ENCODE assay signal across 17 cellular contexts in the genomic region with DNA sequence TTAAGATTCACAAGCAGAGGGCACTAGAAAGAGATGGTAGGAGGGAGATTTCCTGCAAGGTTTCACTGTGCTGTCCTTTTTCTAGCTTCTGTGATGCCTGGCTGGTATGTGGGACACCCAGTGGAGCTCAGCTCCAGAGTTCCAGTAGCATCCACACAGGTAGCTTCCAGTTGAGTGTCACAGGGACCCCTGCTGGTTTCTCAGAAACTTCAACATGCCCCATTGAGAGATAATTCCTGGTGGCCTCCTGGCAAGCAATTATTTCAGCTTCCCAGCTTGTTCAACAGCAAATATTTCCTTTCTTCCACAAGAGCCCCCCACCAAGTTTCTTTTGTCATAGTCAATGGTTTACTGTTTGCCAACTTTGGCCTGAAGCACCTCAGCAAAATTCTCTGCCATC.
A peak's percentile ranks its signal among the peaks of the same experiment; 100 is the strongest.
DNase-seq lines count a peak whose midpoint lies in the region; ATAC-seq and TF ChIP-seq lines count a peak whose summit lies in the region.
"Had no signal": no experiment of that assay in that cellular context is flagged by ENCODE, and none has a peak within 500 bp of the region (broad histone marks: within the 10 kb centered on the region; RNA-seq: fewer than 3 reads in every experiment).

No MANE protein-coding gene starts in this region.

- H3K27me3 ChIP-seq in endodermal cell (ENCODE audit: control insufficient read depth, insufficient read depth, low read length, poor library complexity, severe bottlenecking) = no peaks in the 10 kb centered on the region
- H3K27me3 ChIP-seq: sigmoid colon, upper lobe of right lung had no signal

- H3K27me3 Mint-ChIP-seq in endodermal cell (ENCODE audit: insufficient read depth) = no peaks in the 10 kb centered on the region
- H3K27me3 Mint-ChIP-seq in T-helper 17 cell = peaks cover 4% of the 10 kb centered on the region
- H3K27me3 Mint-ChIP-seq in activated naive CD4-positive, alpha-beta T cell treated with anti-CD3 and anti-CD28 coated beads for 36 hours (ENCODE audit: low read depth) = no peaks in the 10 kb centered on the region
- no peaks in the 10 kb centered on the region for H3K27me3 Mint-ChIP-seq in activated T-cell treated with anti-CD3 and anti-CD28 coated beads, Interleukin-2, amount 50 U/mL, for 4 hours (ENCODE audit: low read depth)
- H3K27me3 Mint-ChIP-seq: CD4-positive, CD25-positive, alpha-beta regulatory T cell; stimulated activated memory B cell treated with anti-CD40 and anti-IgM and Interleukin-4, amounts not matched to agents 10 μg/mL and 1 μg/mL and 100 μg/mL, for 72 hours had no signal

- H3K4me1 Mint-ChIP-seq in endodermal cell = peaks cover 16% of the 10 kb centered on the region
- no peaks in the 10 kb centered on the region for H3K4me1 Mint-ChIP-seq in T-helper 17 cell
- H3K4me1 Mint-ChIP-seq in activated naive CD4-positive, alpha-beta T cell treated with anti-CD3 and anti-CD28 coated beads for 36 hours (ENCODE audit: low read depth) = no peaks in the 10 kb centered on the region
- no peaks in the 10 kb centered on the region for H3K4me1 Mint-ChIP-seq in activated T-cell treated with anti-CD3 and anti-CD28 coated beads, Interleukin-2, amount 50 U/mL, for 4 hours (ENCODE audit: low read depth)
- H3K4me1 Mint-ChIP-seq: CD4-positive, CD25-positive, alpha-beta regulatory T cell; neural crest cell; stimulated activated memory B cell treated with anti-CD40 and anti-IgM and Interleukin-4, amounts not matched to agents 10 μg/mL and 1 μg/mL and 100 μg/mL, for 72 hours had no signal

- ATAC-seq in T-helper 17 cell = no peak
- ATAC-seq in activated T-cell treated with anti-CD3 and anti-CD28 coated beads, Interleukin-2, amount 50 U/mL, for 4 hours = no peak
- ATAC-seq: stimulated activated memory B cell treated with anti-CD40 and anti-IgM and Interleukin-4, amounts not matched to agents 10 μg/mL and 1 μg/mL and 100 μg/mL, for 72 hours; upper lobe of right lung had no signal

- H3K4me1 ChIP-seq in endodermal cell (ENCODE audit: control insufficient read depth, insufficient read depth, low read length) = no peaks in the 10 kb centered on the region
- H3K4me1 ChIP-seq: HAP-1, sigmoid colon, upper lobe of right lung had no signal

- H3K9me3 ChIP-seq in endodermal cell (ENCODE audit: control insufficient read depth, low read length) (peaks cover 4% of the 10 kb centered on the region), T-helper 17 cell (ENCODE audit: control insufficient read depth, low read length, poor library complexity, severe bottlenecking) (no peaks in the 10 kb centered on the region)
- H3K9me3 ChIP-seq: HAP-1, sigmoid colon, upper lobe of right lung had no signal

- CTCF ChIA-PET in activated naive CD4-positive, alpha-beta T cell treated with anti-CD3 and anti-CD28 coated beads for 36 hours (lab: Charles Lee) = no interaction called here

- DNase-seq in NCI-H146 (lab: John Stamatoyannopoulos, UW) = peak; percentile 15
- no peak for DNase-seq in NCI-H146 treated with DMSO at 0.1 percent for 48 hours (lab: John Stamatoyannopoulos, UW; ENCODE audit: unreplicated experiment)
- DNase-seq in NCI-H1417 treated with DMSO at 0.1 percent for 48 hours (lab: John Stamatoyannopoulos, UW) = peak; percentile 7
- peak; percentile 70 for DNase-seq in endodermal cell
- DNase-seq in renal cortical epithelial cell (ENCODE audit: low read depth) = peak; percentile 33
- DNase-seq in T-helper 17 cell = no peak
- no peak for DNase-seq in activated naive CD4-positive, alpha-beta T cell treated with anti-CD3 and anti-CD28 coated beads for 36 hours
- no peak for DNase-seq in activated T-cell treated with anti-CD3 and anti-CD28 coated beads, Interleukin-2, amount 50 U/mL, for 4 hours
- DNase-seq: activated gamma-delta T cell; CD4-positive, CD25-positive, alpha-beta regulatory T cell; mesenchymal stem cell; NCI-H2171; sigmoid colon; upper lobe of right lung had no signal

- no peak overlapping the region for H3K27ac Mint-ChIP-seq in endodermal cell
- no peak overlapping the region for H3K27ac Mint-ChIP-seq in T-helper 17 cell
- H3K27ac Mint-ChIP-seq in activated naive CD4-positive, alpha-beta T cell treated with anti-CD3 and anti-CD28 coated beads for 36 hours = no peak overlapping the region
- H3K27ac Mint-ChIP-seq: CD4-positive, CD25-positive, alpha-beta regulatory T cell; stimulated activated memory B cell treated with anti-CD40 and anti-IgM and Interleukin-4, amounts not matched to agents 10 μg/mL and 1 μg/mL and 100 μg/mL, for 72 hours had no signal

- H3K9ac ChIP-seq in endodermal cell (ENCODE audit: extremely low read depth, low read length, poor library complexity, severe bottlenecking) = no peak overlapping the region

- no peak overlapping the region for H3K4me3 ChIP-seq in endodermal cell (ENCODE audit: low read length)
- H3K4me3 ChIP-seq: HAP-1, sigmoid colon, upper lobe of right lung had no signal

- peaks cover 20% of the 10 kb centered on the region for H3K9me3 Mint-ChIP-seq in endodermal cell
- H3K9me3 Mint-ChIP-seq in activated naive CD4-positive, alpha-beta T cell treated with anti-CD3 and anti-CD28 coated beads for 36 hours = no peaks in the 10 kb centered on the region
- peaks cover 6% of the 10 kb centered on the region for H3K9me3 Mint-ChIP-seq in activated T-cell treated with anti-CD3 and anti-CD28 coated beads, Interleukin-2, amount 50 U/mL, for 4 hours
- H3K9me3 Mint-ChIP-seq: stimulated activated memory B cell treated with anti-CD40 and anti-IgM and Interleukin-4, amounts not matched to agents 10 μg/mL and 1 μg/mL and 100 μg/mL, for 72 hours had no signal

- intact Hi-C loops in activated naive CD4-positive, alpha-beta T cell treated with anti-CD3 and anti-CD28 coated beads for 36 hours (cut with micrococcal nuclease) = no loop called here

- H3K36me3 ChIP-seq in endodermal cell (ENCODE audit: control insufficient read depth, insufficient read depth, low read length) = no peaks in the 10 kb centered on the region
- H3K36me3 ChIP-seq: HAP-1, sigmoid colon, upper lobe of right lung had no signal

- H3K36me3 Mint-ChIP-seq in endodermal cell (ENCODE audit: low read depth) (peaks cover 3% of the 10 kb centered on the region), T-helper 17 cell (ENCODE audit: low read depth) (no peaks in the 10 kb centered on the region)
- no peaks in the 10 kb centered on the region for H3K36me3 Mint-ChIP-seq in activated naive CD4-positive, alpha-beta T cell treated with anti-CD3 and anti-CD28 coated beads for 36 hours (ENCODE audit: low read depth)
- H3K36me3 Mint-ChIP-seq in activated T-cell treated with anti-CD3 and anti-CD28 coated beads, Interleukin-2, amount 50 U/mL, for 4 hours (ENCODE audit: insufficient read depth) = no peaks in the 10 kb centered on the region
- H3K36me3 Mint-ChIP-seq: CD4-positive, CD25-positive, alpha-beta regulatory T cell; stimulated activated memory B cell treated with anti-CD40 and anti-IgM and Interleukin-4, amounts not matched to agents 10 μg/mL and 1 μg/mL and 100 μg/mL, for 72 hours had no signal

- peak; percentile 40 for TF ChIP-seq CTCF in endodermal cell (conservative IDR thresholded peaks at IDR 0.05)

- H3K4me3 Mint-ChIP-seq in endodermal cell = no peak overlapping the region
- H3K4me3 Mint-ChIP-seq in T-helper 17 cell = no peak overlapping the region
- no peak overlapping the region for H3K4me3 Mint-ChIP-seq in activated naive CD4-positive, alpha-beta T cell treated with anti-CD3 and anti-CD28 coated beads for 36 hours
- H3K4me3 Mint-ChIP-seq in activated T-cell treated with anti-CD3 and anti-CD28 coated beads, Interleukin-2, amount 50 U/mL, for 4 hours = no peak overlapping the region
- H3K4me3 Mint-ChIP-seq: neural crest cell; stimulated activated memory B cell treated with anti-CD40 and anti-IgM and Interleukin-4, amounts not matched to agents 10 μg/mL and 1 μg/mL and 100 μg/mL, for 72 hours had no signal

- H3K27ac ChIP-seq in endodermal cell (ENCODE audit: low read depth, low read length) = no peak overlapping the region
- H3K27ac ChIP-seq: sigmoid colon, upper lobe of right lung had no signal

Comparison
In these comparisons a context has a peak if more than half of its experiments do, and no peak if none do; other contexts are left out.
1. DNase-seq: peak in NCI-H146 (single experiment), NCI-H1417 treated with DMSO at 0.1 percent for 48 hours (single experiment), endodermal cell (single experiment) and renal cortical epithelial cell (single experiment); none in NCI-H146 treated with DMSO at 0.1 percent for 48 hours (single experiment), T-helper 17 cell (0 of 3), activated naive CD4-positive, alpha-beta T cell treated with anti-CD3 and anti-CD28 coated beads for 36 hours (single experiment) and activated T-cell treated with anti-CD3 and anti-CD28 coated beads, Interleukin-2, amount 50 U/mL, for 4 hours (single experiment).